ENCODE assay signal across 1 cellular context in the genomic region with DNA sequence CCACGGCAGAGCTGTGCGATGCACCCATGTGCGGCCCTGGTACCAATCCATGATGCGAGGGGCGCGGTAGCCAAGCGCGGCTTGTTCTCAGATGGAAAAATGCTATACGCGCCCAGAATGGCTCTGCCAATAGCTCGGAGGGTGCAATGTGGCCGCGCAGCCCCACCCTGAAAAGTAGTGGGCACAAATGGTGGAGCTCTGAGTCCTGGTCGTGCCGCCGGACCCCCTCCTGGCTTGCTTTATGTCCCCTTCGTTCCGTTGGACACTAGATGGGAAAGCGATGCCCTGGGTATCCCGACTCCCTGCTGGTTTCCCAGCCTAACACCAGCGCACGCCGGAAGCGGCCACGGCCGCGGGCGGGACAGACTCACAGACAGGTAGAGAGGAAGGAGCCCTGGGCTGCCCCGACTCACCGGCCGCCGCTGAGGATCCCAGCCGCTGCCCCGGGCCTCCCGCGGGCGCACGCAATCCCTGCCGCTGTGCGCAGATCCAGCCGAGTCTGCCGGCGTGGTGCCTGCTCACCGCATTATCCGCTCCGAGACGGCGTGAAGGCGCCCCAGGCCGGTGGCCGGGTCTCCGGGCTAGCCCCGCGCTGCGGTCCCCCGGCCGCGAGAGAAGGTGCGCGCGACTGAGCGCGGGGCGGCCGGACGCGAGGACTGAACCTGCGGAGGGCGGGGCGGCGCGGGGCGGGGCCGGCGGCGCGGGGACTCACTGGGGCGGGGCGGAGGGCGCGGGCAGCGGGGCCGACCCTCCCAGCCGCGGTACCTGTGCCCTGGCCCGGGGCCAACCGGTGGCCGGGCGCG.
TF ChIP-seq lines count a peak whose summit lies in the region.

A gene with protein sequence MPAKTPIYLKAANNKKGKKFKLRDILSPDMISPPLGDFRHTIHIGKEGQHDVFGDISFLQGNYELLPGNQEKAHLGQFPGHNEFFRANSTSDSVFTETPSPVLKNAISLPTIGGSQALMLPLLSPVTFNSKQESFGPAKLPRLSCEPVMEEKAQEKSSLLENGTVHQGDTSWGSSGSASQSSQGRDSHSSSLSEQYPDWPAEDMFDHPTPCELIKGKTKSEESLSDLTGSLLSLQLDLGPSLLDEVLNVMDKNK (minus strand): TSS at position 630 of the 803 bp plus-strand sequence. CDS start 25,055 bp downstream, outside the sequence.

TF ChIP-seq in GM12878, 131 proteins besides CTCF, POLR2A, EP300 and RAD21 (continued from another document and continues in another):
- TF ChIP-seq EED (IDR thresholded peaks at IDR 0.05; ENCODE audit: low read depth) = peak; percentile 50; the same call in 1 of the 2 replicates
- TF ChIP-seq, protein P1, sequence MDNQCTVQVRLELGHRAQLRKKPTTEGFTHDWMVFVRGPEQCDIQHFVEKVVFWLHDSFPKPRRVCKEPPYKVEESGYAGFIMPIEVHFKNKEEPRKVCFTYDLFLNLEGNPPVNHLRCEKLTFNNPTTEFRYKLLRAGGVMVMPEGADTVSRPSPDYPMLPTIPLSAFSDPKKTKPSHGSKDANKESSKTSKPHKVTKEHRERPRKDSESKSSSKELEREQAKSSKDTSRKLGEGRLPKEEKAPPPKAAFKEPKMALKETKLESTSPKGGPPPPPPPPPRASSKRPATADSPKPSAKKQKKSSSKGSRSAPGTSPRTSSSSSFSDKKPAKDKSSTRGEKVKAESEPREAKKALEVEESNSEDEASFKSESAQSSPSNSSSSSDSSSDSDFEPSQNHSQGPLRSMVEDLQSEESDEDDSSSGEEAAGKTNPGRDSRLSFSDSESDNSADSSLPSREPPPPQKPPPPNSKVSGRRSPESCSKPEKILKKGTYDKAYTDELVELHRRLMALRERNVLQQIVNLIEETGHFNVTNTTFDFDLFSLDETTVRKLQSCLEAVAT (IDR thresholded peaks at IDR 0.05) = peak; percentile 48; the same call in 1 of the 2 replicates
- TF ChIP-seq KLF5 (IDR thresholded peaks at IDR 0.05; ENCODE audit: partially characterized antibody) = no peak
- TF ChIP-seq TAF1 (IDR thresholded peaks at IDR 0.05; ENCODE audit: borderline replicate concordance, low read depth, low read length) = peak; percentile 67
- no peak for TF ChIP-seq SPI1 (IDR thresholded peaks at IDR 0.05; ENCODE audit: borderline replicate concordance, insufficient read depth, low read depth, low read length)
- TF ChIP-seq TCF7 (IDR thresholded peaks at IDR 0.05; ENCODE audit: borderline replicate concordance) = no peak
- TF ChIP-seq ZNF24 (IDR thresholded peaks at IDR 0.05) = no peak
- peak; percentile 64; the same call in 1 of the 2 replicates for TF ChIP-seq SMARCA5 (IDR thresholded peaks at IDR 0.05)
- TF ChIP-seq ZNF274 (IDR thresholded peaks at IDR 0.05; ENCODE audit: insufficient read depth, insufficient read length) = no peak
- TF ChIP-seq, protein P2, sequence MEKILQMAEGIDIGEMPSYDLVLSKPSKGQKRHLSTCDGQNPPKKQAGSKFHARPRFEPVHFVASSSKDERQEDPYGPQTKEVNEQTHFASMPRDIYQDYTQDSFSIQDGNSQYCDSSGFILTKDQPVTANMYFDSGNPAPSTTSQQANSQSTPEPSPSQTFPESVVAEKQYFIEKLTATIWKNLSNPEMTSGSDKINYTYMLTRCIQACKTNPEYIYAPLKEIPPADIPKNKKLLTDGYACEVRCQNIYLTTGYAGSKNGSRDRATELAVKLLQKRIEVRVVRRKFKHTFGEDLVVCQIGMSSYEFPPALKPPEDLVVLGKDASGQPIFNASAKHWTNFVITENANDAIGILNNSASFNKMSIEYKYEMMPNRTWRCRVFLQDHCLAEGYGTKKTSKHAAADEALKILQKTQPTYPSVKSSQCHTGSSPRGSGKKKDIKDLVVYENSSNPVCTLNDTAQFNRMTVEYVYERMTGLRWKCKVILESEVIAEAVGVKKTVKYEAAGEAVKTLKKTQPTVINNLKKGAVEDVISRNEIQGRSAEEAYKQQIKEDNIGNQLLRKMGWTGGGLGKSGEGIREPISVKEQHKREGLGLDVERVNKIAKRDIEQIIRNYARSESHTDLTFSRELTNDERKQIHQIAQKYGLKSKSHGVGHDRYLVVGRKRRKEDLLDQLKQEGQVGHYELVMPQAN (conservative IDR thresholded peaks at IDR 0.05) = peak; percentile 65
- no peak for TF ChIP-seq IKZF2 (IDR thresholded peaks at IDR 0.05)
- TF ChIP-seq, protein P3, sequence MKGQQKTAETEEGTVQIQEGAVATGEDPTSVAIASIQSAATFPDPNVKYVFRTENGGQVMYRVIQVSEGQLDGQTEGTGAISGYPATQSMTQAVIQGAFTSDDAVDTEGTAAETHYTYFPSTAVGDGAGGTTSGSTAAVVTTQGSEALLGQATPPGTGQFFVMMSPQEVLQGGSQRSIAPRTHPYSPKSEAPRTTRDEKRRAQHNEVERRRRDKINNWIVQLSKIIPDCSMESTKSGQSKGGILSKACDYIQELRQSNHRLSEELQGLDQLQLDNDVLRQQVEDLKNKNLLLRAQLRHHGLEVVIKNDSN (IDR thresholded peaks at IDR 0.05; ENCODE audit: borderline replicate concordance, extremely low read length, insufficient read depth, low read depth, low read length) = no peak
- no peak for TF ChIP-seq KDM1A (IDR thresholded peaks at IDR 0.05; ENCODE audit: borderline replicate concordance)
- no peak for TF ChIP-seq SIN3A (IDR thresholded peaks at IDR 0.05; ENCODE audit: low read depth, low read length)
- TF ChIP-seq, protein P4, sequence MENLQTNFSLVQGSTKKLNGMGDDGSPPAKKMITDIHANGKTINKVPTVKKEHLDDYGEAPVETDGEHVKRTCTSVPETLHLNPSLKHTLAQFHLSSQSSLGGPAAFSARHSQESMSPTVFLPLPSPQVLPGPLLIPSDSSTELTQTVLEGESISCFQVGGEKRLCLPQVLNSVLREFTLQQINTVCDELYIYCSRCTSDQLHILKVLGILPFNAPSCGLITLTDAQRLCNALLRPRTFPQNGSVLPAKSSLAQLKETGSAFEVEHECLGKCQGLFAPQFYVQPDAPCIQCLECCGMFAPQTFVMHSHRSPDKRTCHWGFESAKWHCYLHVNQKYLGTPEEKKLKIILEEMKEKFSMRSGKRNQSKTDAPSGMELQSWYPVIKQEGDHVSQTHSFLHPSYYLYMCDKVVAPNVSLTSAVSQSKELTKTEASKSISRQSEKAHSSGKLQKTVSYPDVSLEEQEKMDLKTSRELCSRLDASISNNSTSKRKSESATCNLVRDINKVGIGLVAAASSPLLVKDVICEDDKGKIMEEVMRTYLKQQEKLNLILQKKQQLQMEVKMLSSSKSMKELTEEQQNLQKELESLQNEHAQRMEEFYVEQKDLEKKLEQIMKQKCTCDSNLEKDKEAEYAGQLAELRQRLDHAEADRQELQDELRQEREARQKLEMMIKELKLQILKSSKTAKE (IDR thresholded peaks at IDR 0.05; ENCODE audit: low read depth, poor library complexity, severe bottlenecking) = no peak
- 0 out of 2 replicates have a peak, but pooled peaks have one; percentile 18 for TF ChIP-seq RB1 (IDR thresholded peaks at IDR 0.05; ENCODE audit: borderline replicate concordance)
- TF ChIP-seq, protein P5, sequence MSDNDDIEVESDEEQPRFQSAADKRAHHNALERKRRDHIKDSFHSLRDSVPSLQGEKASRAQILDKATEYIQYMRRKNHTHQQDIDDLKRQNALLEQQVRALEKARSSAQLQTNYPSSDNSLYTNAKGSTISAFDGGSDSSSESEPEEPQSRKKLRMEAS (IDR thresholded peaks at IDR 0.05; ENCODE audit: low read depth, low read length) = no peak
- peak; percentile 48; the same call in 1 of the 2 replicates for TF ChIP-seq SMAD5 (IDR thresholded peaks at IDR 0.05; ENCODE audit: low read depth)
- TF ChIP-seq NR2C1 (IDR thresholded peaks at IDR 0.05) = no peak
- TF ChIP-seq SMC3 (IDR thresholded peaks at IDR 0.05; ENCODE audit: borderline replicate concordance, low read length) = no peak
- TF ChIP-seq CREM (IDR thresholded peaks at IDR 0.05; ENCODE audit: low read depth) = no peak
- TF ChIP-seq, protein P6, sequence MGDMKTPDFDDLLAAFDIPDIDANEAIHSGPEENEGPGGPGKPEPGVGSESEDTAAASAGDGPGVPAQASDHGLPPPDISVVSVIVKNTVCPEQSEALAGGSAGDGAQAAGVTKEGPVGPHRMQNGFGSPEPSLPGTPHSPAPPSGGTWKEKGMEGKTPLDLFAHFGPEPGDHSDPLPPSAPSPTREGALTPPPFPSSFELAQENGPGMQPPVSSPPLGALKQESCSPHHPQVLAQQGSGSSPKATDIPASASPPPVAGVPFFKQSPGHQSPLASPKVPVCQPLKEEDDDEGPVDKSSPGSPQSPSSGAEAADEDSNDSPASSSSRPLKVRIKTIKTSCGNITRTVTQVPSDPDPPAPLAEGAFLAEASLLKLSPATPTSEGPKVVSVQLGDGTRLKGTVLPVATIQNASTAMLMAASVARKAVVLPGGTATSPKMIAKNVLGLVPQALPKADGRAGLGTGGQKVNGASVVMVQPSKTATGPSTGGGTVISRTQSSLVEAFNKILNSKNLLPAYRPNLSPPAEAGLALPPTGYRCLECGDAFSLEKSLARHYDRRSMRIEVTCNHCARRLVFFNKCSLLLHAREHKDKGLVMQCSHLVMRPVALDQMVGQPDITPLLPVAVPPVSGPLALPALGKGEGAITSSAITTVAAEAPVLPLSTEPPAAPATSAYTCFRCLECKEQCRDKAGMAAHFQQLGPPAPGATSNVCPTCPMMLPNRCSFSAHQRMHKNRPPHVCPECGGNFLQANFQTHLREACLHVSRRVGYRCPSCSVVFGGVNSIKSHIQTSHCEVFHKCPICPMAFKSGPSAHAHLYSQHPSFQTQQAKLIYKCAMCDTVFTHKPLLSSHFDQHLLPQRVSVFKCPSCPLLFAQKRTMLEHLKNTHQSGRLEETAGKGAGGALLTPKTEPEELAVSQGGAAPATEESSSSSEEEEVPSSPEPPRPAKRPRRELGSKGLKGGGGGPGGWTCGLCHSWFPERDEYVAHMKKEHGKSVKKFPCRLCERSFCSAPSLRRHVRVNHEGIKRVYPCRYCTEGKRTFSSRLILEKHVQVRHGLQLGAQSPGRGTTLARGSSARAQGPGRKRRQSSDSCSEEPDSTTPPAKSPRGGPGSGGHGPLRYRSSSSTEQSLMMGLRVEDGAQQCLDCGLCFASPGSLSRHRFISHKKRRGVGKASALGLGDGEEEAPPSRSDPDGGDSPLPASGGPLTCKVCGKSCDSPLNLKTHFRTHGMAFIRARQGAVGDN (IDR thresholded peaks at IDR 0.05) = peak; percentile 58; the same call in 1 of the 2 replicates
- no peak for TF ChIP-seq FOS (IDR thresholded peaks at IDR 0.05; ENCODE audit: borderline replicate concordance, extremely low read depth, insufficient read length)
- no peak for TF ChIP-seq NR2C2 (IDR thresholded peaks at IDR 0.05; ENCODE audit: borderline replicate concordance, control insufficient read depth, insufficient read length, low read depth)
- TF ChIP-seq ZNF622 (IDR thresholded peaks at IDR 0.05) = no peak
- TF ChIP-seq MYC (IDR thresholded peaks at IDR 0.05; ENCODE audit: insufficient read depth, insufficient read length, insufficient replicate concordance, low read length, severe bottlenecking) = no peak
- TF ChIP-seq, protein P7, sequence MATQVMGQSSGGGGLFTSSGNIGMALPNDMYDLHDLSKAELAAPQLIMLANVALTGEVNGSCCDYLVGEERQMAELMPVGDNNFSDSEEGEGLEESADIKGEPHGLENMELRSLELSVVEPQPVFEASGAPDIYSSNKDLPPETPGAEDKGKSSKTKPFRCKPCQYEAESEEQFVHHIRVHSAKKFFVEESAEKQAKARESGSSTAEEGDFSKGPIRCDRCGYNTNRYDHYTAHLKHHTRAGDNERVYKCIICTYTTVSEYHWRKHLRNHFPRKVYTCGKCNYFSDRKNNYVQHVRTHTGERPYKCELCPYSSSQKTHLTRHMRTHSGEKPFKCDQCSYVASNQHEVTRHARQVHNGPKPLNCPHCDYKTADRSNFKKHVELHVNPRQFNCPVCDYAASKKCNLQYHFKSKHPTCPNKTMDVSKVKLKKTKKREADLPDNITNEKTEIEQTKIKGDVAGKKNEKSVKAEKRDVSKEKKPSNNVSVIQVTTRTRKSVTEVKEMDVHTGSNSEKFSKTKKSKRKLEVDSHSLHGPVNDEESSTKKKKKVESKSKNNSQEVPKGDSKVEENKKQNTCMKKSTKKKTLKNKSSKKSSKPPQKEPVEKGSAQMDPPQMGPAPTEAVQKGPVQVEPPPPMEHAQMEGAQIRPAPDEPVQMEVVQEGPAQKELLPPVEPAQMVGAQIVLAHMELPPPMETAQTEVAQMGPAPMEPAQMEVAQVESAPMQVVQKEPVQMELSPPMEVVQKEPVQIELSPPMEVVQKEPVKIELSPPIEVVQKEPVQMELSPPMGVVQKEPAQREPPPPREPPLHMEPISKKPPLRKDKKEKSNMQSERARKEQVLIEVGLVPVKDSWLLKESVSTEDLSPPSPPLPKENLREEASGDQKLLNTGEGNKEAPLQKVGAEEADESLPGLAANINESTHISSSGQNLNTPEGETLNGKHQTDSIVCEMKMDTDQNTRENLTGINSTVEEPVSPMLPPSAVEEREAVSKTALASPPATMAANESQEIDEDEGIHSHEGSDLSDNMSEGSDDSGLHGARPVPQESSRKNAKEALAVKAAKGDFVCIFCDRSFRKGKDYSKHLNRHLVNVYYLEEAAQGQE (IDR thresholded peaks at IDR 0.05; ENCODE audit: low read depth, low read length) = no peak
- TF ChIP-seq RUNX3 (IDR thresholded peaks at IDR 0.05; ENCODE audit: low read length) = peak; percentile 32
- peak; percentile 77 for TF ChIP-seq GATAD2B (conservative IDR thresholded peaks at IDR 0.05; ENCODE audit: low read depth)
- TF ChIP-seq, protein P8, sequence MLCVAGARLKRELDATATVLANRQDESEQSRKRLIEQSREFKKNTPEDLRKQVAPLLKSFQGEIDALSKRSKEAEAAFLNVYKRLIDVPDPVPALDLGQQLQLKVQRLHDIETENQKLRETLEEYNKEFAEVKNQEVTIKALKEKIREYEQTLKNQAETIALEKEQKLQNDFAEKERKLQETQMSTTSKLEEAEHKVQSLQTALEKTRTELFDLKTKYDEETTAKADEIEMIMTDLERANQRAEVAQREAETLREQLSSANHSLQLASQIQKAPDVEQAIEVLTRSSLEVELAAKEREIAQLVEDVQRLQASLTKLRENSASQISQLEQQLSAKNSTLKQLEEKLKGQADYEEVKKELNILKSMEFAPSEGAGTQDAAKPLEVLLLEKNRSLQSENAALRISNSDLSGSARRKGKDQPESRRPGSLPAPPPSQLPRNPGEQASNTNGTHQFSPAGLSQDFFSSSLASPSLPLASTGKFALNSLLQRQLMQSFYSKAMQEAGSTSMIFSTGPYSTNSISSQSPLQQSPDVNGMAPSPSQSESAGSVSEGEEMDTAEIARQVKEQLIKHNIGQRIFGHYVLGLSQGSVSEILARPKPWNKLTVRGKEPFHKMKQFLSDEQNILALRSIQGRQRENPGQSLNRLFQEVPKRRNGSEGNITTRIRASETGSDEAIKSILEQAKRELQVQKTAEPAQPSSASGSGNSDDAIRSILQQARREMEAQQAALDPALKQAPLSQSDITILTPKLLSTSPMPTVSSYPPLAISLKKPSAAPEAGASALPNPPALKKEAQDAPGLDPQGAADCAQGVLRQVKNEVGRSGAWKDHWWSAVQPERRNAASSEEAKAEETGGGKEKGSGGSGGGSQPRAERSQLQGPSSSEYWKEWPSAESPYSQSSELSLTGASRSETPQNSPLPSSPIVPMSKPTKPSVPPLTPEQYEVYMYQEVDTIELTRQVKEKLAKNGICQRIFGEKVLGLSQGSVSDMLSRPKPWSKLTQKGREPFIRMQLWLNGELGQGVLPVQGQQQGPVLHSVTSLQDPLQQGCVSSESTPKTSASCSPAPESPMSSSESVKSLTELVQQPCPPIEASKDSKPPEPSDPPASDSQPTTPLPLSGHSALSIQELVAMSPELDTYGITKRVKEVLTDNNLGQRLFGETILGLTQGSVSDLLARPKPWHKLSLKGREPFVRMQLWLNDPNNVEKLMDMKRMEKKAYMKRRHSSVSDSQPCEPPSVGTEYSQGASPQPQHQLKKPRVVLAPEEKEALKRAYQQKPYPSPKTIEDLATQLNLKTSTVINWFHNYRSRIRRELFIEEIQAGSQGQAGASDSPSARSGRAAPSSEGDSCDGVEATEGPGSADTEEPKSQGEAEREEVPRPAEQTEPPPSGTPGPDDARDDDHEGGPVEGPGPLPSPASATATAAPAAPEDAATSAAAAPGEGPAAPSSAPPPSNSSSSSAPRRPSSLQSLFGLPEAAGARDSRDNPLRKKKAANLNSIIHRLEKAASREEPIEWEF (IDR thresholded peaks at IDR 0.05; ENCODE audit: insufficient replicate concordance, low read depth, low read length) = no peak
- no peak for TF ChIP-seq ESRRA (IDR thresholded peaks at IDR 0.05; ENCODE audit: low read length)
- TF ChIP-seq RBBP5 (conservative IDR thresholded peaks at IDR 0.05) = no peak
